ENCODE assay signal across 10 cellular contexts in genomic region chr19:41223431-41224234, GRCh38. TPM values are rescaled to one million over a fixed set of nuclear protein-coding genes. Genes with fewer than 3 reads are reported as not detected.
A peak's percentile ranks its signal among the peaks of the same experiment; 100 is the strongest.
DNase-seq lines count a peak whose midpoint lies in the region; ATAC-seq and TF ChIP-seq lines count a peak whose summit lies in the region.
"Had no signal": no experiment of that assay in that cellular context is flagged by ENCODE, and none has a peak within 500 bp of the region (broad histone marks: within the 10 kb centered on the region; RNA-seq: fewer than 3 reads in every experiment).

No MANE protein-coding gene starts in this region.

- H3K4me3 Mint-ChIP-seq in HFFc6, result peak overlapping the region; percentile 86
- no peak overlapping the region for H3K4me3 Mint-ChIP-seq in activated T-helper 1 cell treated with anti-CD3 and anti-CD28 coated beads, Interleukin-12 subunit alpha, Interleukin-12 subunit beta, Interleukin-2, Interleukin-4 antibody, amounts not matched to agents 30 ng/mL and 10 ng/mL and 1 ng/mL, durations not matched to agents 14 hours and 24 hours and 36 hours

- no peaks in the 10 kb centered on the region for H3K27me3 ChIP-seq in A673 (replicated peaks; ENCODE audit: insufficient read depth, low read depth, low read length, poor library complexity)

- BruUV-seq in A673 (replicated peaks; lab: Mats Ljungman, UMichigan), result no TSS peak

- H3K27ac Mint-ChIP-seq in HFFc6, result peak overlapping the region; percentile 86
- peak overlapping the region; percentile 67 for H3K27ac Mint-ChIP-seq in activated T-helper 1 cell treated with anti-CD3 and anti-CD28 coated beads, Interleukin-12 subunit alpha, Interleukin-12 subunit beta, Interleukin-2, Interleukin-4 antibody, amounts not matched to agents 30 ng/mL and 10 ng/mL and 1 ng/mL, durations not matched to agents 14 hours and 24 hours and 36 hours

- no peaks in the 10 kb centered on the region for H3K36me3 ChIP-seq in A673 (ENCODE audit: insufficient read depth, low read length, poor library complexity, severe bottlenecking)

- TF ChIP-seq CTCF in HFFc6 (IDR thresholded peaks at IDR 0.05), result no peak
- no peak for TF ChIP-seq CTCF in A673 (conservative IDR thresholded peaks at IDR 0.05; ENCODE audit: low read depth, low read length)

- H3K36me3 Mint-ChIP-seq in HFFc6 (ENCODE audit: low read depth), result peaks cover 77% of the 10 kb centered on the region
- H3K36me3 Mint-ChIP-seq in activated T-helper 1 cell treated with anti-CD3 and anti-CD28 coated beads, Interleukin-12 subunit alpha, Interleukin-12 subunit beta, Interleukin-2, Interleukin-4 antibody, amounts not matched to agents 30 ng/mL and 10 ng/mL and 1 ng/mL, durations not matched to agents 14 hours and 24 hours and 36 hours (ENCODE audit: low read depth), result no peaks in the 10 kb centered on the region

- peaks cover 6% of the 10 kb centered on the region for H3K4me1 ChIP-seq in A673 (ENCODE audit: insufficient read depth, low read length, poor library complexity, severe bottlenecking)

- peak; percentile 85 for DNase-seq in HFFc6
- DNase-seq in activated T-helper 1 cell treated with anti-CD3 and anti-CD28 coated beads, Interleukin-12 subunit alpha, Interleukin-12 subunit beta, Interleukin-2, Interleukin-4 antibody, amounts not matched to agents 30 ng/mL and 10 ng/mL and 1 ng/mL, durations not matched to agents 14 hours and 24 hours and 36 hours (ENCODE audit: low spot score), result no peak
- DNase-seq in iPS DF 19.7 (ENCODE audit: low read depth, low spot score), result peak; percentile 86
- peak; percentile 53 for DNase-seq in stromal cell of bone marrow (ENCODE audit: low read depth)
- no peak for DNase-seq in posterior cingulate gyrus
- DNase-seq in DMS53 (lab: John Stamatoyannopoulos, UW), result no peak
- no peak for DNase-seq in A673 (ENCODE audit: low spot score)
- DNase-seq: activated CD4-positive, alpha-beta T cell treated with anti-CD3 and anti-CD28 coated beads, Interleukin-2, amount 50 U/mL, for 4 hours; MV-4-11 had no signal

- H3K27me3 Mint-ChIP-seq in HFFc6 (ENCODE audit: insufficient read depth), result peaks cover 13% of the 10 kb centered on the region
- peaks cover 31% of the 10 kb centered on the region for H3K27me3 Mint-ChIP-seq in activated T-helper 1 cell treated with anti-CD3 and anti-CD28 coated beads, Interleukin-12 subunit alpha, Interleukin-12 subunit beta, Interleukin-2, Interleukin-4 antibody, amounts not matched to agents 30 ng/mL and 10 ng/mL and 1 ng/mL, durations not matched to agents 14 hours and 24 hours and 36 hours (ENCODE audit: insufficient read depth)

- peaks cover 7% of the 10 kb centered on the region; the same call in 1 of the 2 replicates for H3K9me3 Mint-ChIP-seq in HFFc6
- H3K9me3 Mint-ChIP-seq in activated T-helper 1 cell treated with anti-CD3 and anti-CD28 coated beads, Interleukin-12 subunit alpha, Interleukin-12 subunit beta, Interleukin-2, Interleukin-4 antibody, amounts not matched to agents 30 ng/mL and 10 ng/mL and 1 ng/mL, durations not matched to agents 14 hours and 24 hours and 36 hours, result no peaks in the 10 kb centered on the region

- no peak for ATAC-seq in GM21526 (IDR thresholded peaks at IDR 0.05; ENCODE audit: low FRiP score, unreplicated experiment)

- intact Hi-C loops in activated T-helper 1 cell treated with anti-CD3 and anti-CD28 coated beads, Interleukin-12 subunit alpha, Interleukin-12 subunit beta, Interleukin-2, Interleukin-4 antibody, amounts not matched to agents 30 ng/mL and 10 ng/mL and 1 ng/mL, durations not matched to agents 14 hours and 24 hours and 36 hours (cut with micrococcal nuclease), result no loop called here
- intact Hi-C loops in posterior cingulate gyrus (cut with DNase I) (no loop called here), A673 (cut with micrococcal nuclease; ENCODE audit: unreplicated experiment) (no loop called here)

- CTCF ChIA-PET in A673 (lab: Charles Lee), result no interaction called here

- no peak overlapping the region for H3K4me3 ChIP-seq in A673 (ENCODE audit: low read depth, low read length, poor library complexity, severe bottlenecking)

- H3K4me1 Mint-ChIP-seq in HFFc6 (ENCODE audit: low read depth), result peaks cover 75% of the 10 kb centered on the region
- H3K4me1 Mint-ChIP-seq in activated T-helper 1 cell treated with anti-CD3 and anti-CD28 coated beads, Interleukin-12 subunit alpha, Interleukin-12 subunit beta, Interleukin-2, Interleukin-4 antibody, amounts not matched to agents 30 ng/mL and 10 ng/mL and 1 ng/mL, durations not matched to agents 14 hours and 24 hours and 36 hours (ENCODE audit: low read depth), result peaks cover 24% of the 10 kb centered on the region

- H3K27ac ChIP-seq in A673 (ENCODE audit: low read depth, low read length, poor library complexity, severe bottlenecking), result no peak overlapping the region

- no peaks in the 10 kb centered on the region for H3K9me3 ChIP-seq in A673 (ENCODE audit: low read depth, low read length, poor library complexity, severe bottlenecking)

- POLR2A ChIA-PET in A673 (lab: Charles Lee; ENCODE audit: low non-redundant PET), result no interaction called here

RNA-seq across cellular contexts. Expression of gene AXL, which starts 4.6 kb away (rescaled TPM):
- 100 to 1,000 TPM; 419 to 474 (median 458) TPM for total RNA-seq in HFFc6 (2021; fragmentation: NEBNext Ultra II Directional; extraction: Animal tissue kit (Norgen Biotek cat#: 25700))
- total RNA-seq in activated T-helper 1 cell treated with anti-CD3 and anti-CD28 coated beads, Interleukin-12 subunit alpha, Interleukin-12 subunit beta, Interleukin-2, Interleukin-4 antibody, amounts not matched to agents 30 ng/mL and 10 ng/mL and 1 ng/mL, durations not matched to agents 14 hours and 24 hours and 36 hours, result 0.17 and 0.18 TPM in 2 replicates
- total RNA-seq in A673 (2021), result 0.92 and 1.0 TPM in 2 replicates

RNA-seq across cellular contexts. Expression of gene CYP2S1, which starts 30.6 kb away (rescaled TPM):
- 1 to 10 TPM in 3 of 6 experiments, under 1 TPM in 3; 0.65 to 1.6 (median 1.1) TPM for total RNA-seq in HFFc6 (2021; fragmentation: NEBNext Ultra II Directional; extraction: Animal tissue kit (Norgen Biotek cat#: 25700))
- 0.60 and 0.73 TPM in 2 replicates for total RNA-seq in activated T-helper 1 cell treated with anti-CD3 and anti-CD28 coated beads, Interleukin-12 subunit alpha, Interleukin-12 subunit beta, Interleukin-2, Interleukin-4 antibody, amounts not matched to agents 30 ng/mL and 10 ng/mL and 1 ng/mL, durations not matched to agents 14 hours and 24 hours and 36 hours
- total RNA-seq in A673 (2021), result 0.19 and 0.24 TPM in 2 replicates

RNA-seq across cellular contexts. Expression of gene HNRNPUL1, which starts 40.5 kb away (rescaled TPM):
- total RNA-seq in HFFc6 (2021; fragmentation: NEBNext Ultra II Directional; extraction: Animal tissue kit (Norgen Biotek cat#: 25700)), result 100 to 1,000 TPM; 176 to 245 (median 234) TPM
- 254 and 264 TPM in 2 replicates for total RNA-seq in activated T-helper 1 cell treated with anti-CD3 and anti-CD28 coated beads, Interleukin-12 subunit alpha, Interleukin-12 subunit beta, Interleukin-2, Interleukin-4 antibody, amounts not matched to agents 30 ng/mL and 10 ng/mL and 1 ng/mL, durations not matched to agents 14 hours and 24 hours and 36 hours
- total RNA-seq in A673 (2021), result 342 and 344 TPM in 2 replicates

Comparison
In these comparisons a context has a peak if more than half of its experiments do, and no peak if none do; other contexts are left out.
1. DNase-seq: peak in HFFc6 (single experiment), iPS DF 19.7 (single experiment) and stromal cell of bone marrow (single experiment); none in activated T-helper 1 cell treated with anti-CD3 and anti-CD28 coated beads, Interleukin-12 subunit alpha, Interleukin-12 subunit beta, Interleukin-2, Interleukin-4 antibody, amounts not matched to agents 30 ng/mL and 10 ng/mL and 1 ng/mL, durations not matched to agents 14 hours and 24 hours and 36 hours (single experiment), posterior cingulate gyrus (0 of 10), DMS53 (single experiment) and A673 (single experiment).
2. RNA of gene AXL, which starts 4.6 kb away (total RNA-seq): 419 to 474 TPM in HFFc6; 0.92 to 1.0 TPM in A673 and 0.17 to 0.18 TPM in activated T-helper 1 cell treated with anti-CD3 and anti-CD28 coated beads, Interleukin-12 subunit alpha, Interleukin-12 subunit beta, Interleukin-2, Interleukin-4 antibody, amounts not matched to agents 30 ng/mL and 10 ng/mL and 1 ng/mL, durations not matched to agents 14 hours and 24 hours and 36 hours; every median in the first group is over 100 times any median in the second.